25 cellular contexts compared by ENCODE assay signal in the genomic region with DNA sequence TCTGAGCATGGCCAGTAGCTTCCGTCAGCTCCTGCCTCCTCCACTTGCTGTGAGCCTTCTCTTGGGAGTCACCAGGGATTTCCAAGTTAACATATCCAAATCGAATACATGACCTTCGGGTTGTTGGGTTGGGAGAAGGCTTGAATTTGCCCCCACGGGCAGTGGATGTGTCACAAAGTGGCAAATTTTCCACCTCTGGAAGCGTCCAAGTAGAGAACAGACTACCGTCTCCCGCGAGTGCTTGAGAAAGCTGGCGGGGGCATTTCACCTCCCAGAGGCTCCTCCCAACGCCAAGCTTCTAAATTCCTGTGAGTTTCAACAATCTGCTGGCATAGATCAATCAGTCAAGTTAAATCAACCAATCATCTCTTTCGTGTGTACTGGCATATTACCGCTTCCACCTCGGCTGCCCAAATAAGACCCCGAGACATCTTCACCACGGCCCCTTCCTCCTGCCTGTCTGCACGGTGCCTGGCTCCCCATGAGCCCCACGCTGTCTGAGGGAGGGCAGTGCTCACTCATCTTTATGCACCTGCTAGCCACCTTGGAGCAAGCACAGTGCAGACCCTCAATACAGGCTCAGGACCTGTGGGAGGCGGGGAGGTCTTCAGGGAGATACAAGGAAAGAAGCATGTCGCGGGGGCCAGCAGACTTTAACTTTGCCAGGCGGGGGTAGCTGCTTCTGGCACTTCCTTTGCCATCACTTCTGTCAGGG.
A peak's percentile ranks its signal among the peaks of the same experiment; 100 is the strongest.
DNase-seq lines count a peak whose midpoint lies in the region; ATAC-seq, FAIRE-seq and TF ChIP-seq lines count a peak whose summit lies in the region.
"Had no signal": no experiment of that assay in that cellular context is flagged by ENCODE, and none has a peak within 500 bp of the region (broad histone marks: within the 10 kb centered on the region; RNA-seq: fewer than 3 reads in every experiment).

No MANE protein-coding gene starts in this region.

- no peaks in the 10 kb centered on the region for H3K4me1 ChIP-seq in colonic mucosa
- H3K4me1 ChIP-seq in upper lobe of right lung: no peaks in the 10 kb centered on the region

- H3K9me3 ChIP-seq in colonic mucosa (peaks cover 3% of the 10 kb centered on the region), upper lobe of right lung (peaks cover 7% of the 10 kb centered on the region)

- H3K4me1 Mint-ChIP-seq in activated naive CD8-positive, alpha-beta T cell treated with anti-CD3 and anti-CD28 coated beads, Interleukin-2, amount 50 U/mL, for 24 hours: no peaks in the 10 kb centered on the region
- H3K4me1 Mint-ChIP-seq: IgD-negative memory B cell had no signal

- H3K27me3 ChIP-seq in colonic mucosa (no peaks in the 10 kb centered on the region), upper lobe of right lung (no peaks in the 10 kb centered on the region)

- TF ChIP-seq POLR2A in lower leg skin (IDR thresholded peaks at IDR 0.05): no peak

- FAIRE-seq in urothelium cell line (lab: Jason Lieb, UNC): no peak
- FAIRE-seq: GM19239, H1 had no signal

- 83 to 87% methylated on average over 21 of the region's 21 CpGs for WGBS in lower leg skin, 2 donors

- peaks cover 2% of the 10 kb centered on the region for H3K27me3 Mint-ChIP-seq in activated naive CD8-positive, alpha-beta T cell treated with anti-CD3 and anti-CD28 coated beads, Interleukin-2, amount 50 U/mL, for 24 hours

- no peak for ATAC-seq in upper lobe of right lung
- no peak for ATAC-seq in activated naive CD8-positive, alpha-beta T cell treated with anti-CD3 and anti-CD28 coated beads, Interleukin-2, amount 50 U/mL, for 24 hours

- H3K9me3 Mint-ChIP-seq in activated naive CD8-positive, alpha-beta T cell treated with anti-CD3 and anti-CD28 coated beads, Interleukin-2, amount 50 U/mL, for 24 hours: peaks cover 22% of the 10 kb centered on the region

- no peak overlapping the region for H3K4me3 ChIP-seq in colonic mucosa
- H3K4me3 ChIP-seq in lower leg skin (ENCODE audit: low read depth, poor library complexity, severe bottlenecking): no peak overlapping the region
- no peak overlapping the region for H3K4me3 ChIP-seq in upper lobe of right lung
- H3K4me3 ChIP-seq: PC-9 had no signal

- H3K9ac ChIP-seq in colonic mucosa (ENCODE audit: low read depth in 2 of 2, low read length in 2 of 2): no peak overlapping the region

- intact Hi-C loops in colonic mucosa (cut with DNase I): no loop called here
- intact Hi-C loops in lower leg skin (cut with DNase I; ENCODE audit: low total_unique reads): no loop called here
- intact Hi-C loops in upper lobe of right lung (cut with DNase I): no loop called here
- intact Hi-C loops in posterior vena cava (cut with DNase I): loop anchor here in 1 of 2 donors (5.0 kb wide), 1 partner anchor 1558 kb away; no protein-coding TSS in a partner anchor

- no peaks in the 10 kb centered on the region for H3K36me3 ChIP-seq in colonic mucosa
- H3K36me3 ChIP-seq in upper lobe of right lung: no peaks in the 10 kb centered on the region

- H3K4me3 Mint-ChIP-seq in activated naive CD8-positive, alpha-beta T cell treated with anti-CD3 and anti-CD28 coated beads, Interleukin-2, amount 50 U/mL, for 24 hours: no peak overlapping the region
- H3K4me3 Mint-ChIP-seq: CD8-positive, alpha-beta memory T cell had no signal

- no peak overlapping the region for H3K27ac Mint-ChIP-seq in activated naive CD8-positive, alpha-beta T cell treated with anti-CD3 and anti-CD28 coated beads, Interleukin-2, amount 50 U/mL, for 24 hours
- H3K27ac Mint-ChIP-seq: IgD-negative memory B cell had no signal

- peak; percentile 47 for DNase-seq in activated CD8-positive, alpha-beta memory T cell treated with anti-CD3 and anti-CD28 coated beads for 24 hours
- no peak for DNase-seq in activated CD8-positive, alpha-beta memory T cell treated with anti-CD3 and anti-CD28 coated beads, Interleukin-2, amount 50 U/mL, for 4 hours
- DNase-seq in colonic mucosa (peak; percentile 9), lower leg skin (ENCODE audit: low spot score in 2 of 2) (peak; percentile 5 to 65), upper lobe of right lung (peak; percentile 30), posterior vena cava (ENCODE audit: low spot score) (no peak), urothelium cell line (ENCODE audit: low spot score) (no peak)
- no peak for DNase-seq in activated naive CD8-positive, alpha-beta T cell treated with anti-CD3 and anti-CD28 coated beads, Interleukin-2, amount 50 U/mL, for 24 hours
- DNase-seq: Calu3; CD8-positive, alpha-beta memory T cell; DMS153; GF-D8; MV-4-11; NCI-H1105 treated with DMSO at 0.1 percent for 48 hours; NCI-H2029 treated with DMSO at 0.1 percent for 48 hours; NCI-H226; NCI-H510A treated with DMSO at 0.1 percent for 48 hours; NCI-H748 treated with DMSO at 0.1 percent for 48 hours; PC-9; RPMI8226; SHP77 had no signal

- peaks cover 4% of the 10 kb centered on the region for H3K36me3 Mint-ChIP-seq in activated naive CD8-positive, alpha-beta T cell treated with anti-CD3 and anti-CD28 coated beads, Interleukin-2, amount 50 U/mL, for 24 hours (ENCODE audit: low read depth)
- H3K36me3 Mint-ChIP-seq: IgD-negative memory B cell had no signal

- H3K27ac ChIP-seq in colonic mucosa (no peak overlapping the region), upper lobe of right lung (no peak overlapping the region)
- H3K27ac ChIP-seq: C4-2B, PC-9 had no signal

- no peak for TF ChIP-seq CTCF in colonic mucosa (IDR thresholded peaks at IDR 0.05)
- no peak for TF ChIP-seq CTCF in lower leg skin (IDR thresholded peaks at IDR 0.05)
- TF ChIP-seq CTCF in upper lobe of right lung (IDR thresholded peaks at IDR 0.05): no peak

Comparison
In these comparisons a context has a peak if more than half of its experiments do, and no peak if none do; other contexts are left out.
1. DNase-seq: peak in activated CD8-positive, alpha-beta memory T cell treated with anti-CD3 and anti-CD28 coated beads for 24 hours (single experiment), colonic mucosa (single experiment), lower leg skin (2 of 2) and upper lobe of right lung (single experiment); none in activated CD8-positive, alpha-beta memory T cell treated with anti-CD3 and anti-CD28 coated beads, Interleukin-2, amount 50 U/mL, for 4 hours (single experiment), activated naive CD8-positive, alpha-beta T cell treated with anti-CD3 and anti-CD28 coated beads, Interleukin-2, amount 50 U/mL, for 24 hours (single experiment), posterior vena cava (single experiment) and urothelium cell line (single experiment).